8 cellular contexts compared by ENCODE assay signal in genomic region chr5:129664336-129664937, GRCh38.
DNase-seq lines count a peak whose midpoint lies in the region; ATAC-seq lines count a peak whose summit lies in the region.

No MANE protein-coding gene starts in this region.

- H3K27me3 ChIP-seq in MG63, result no peaks in the 10 kb centered on the region

- no peaks in the 10 kb centered on the region for H3K36me3 ChIP-seq in MG63

- H3K9me3 Mint-ChIP-seq in activated naive CD4-positive, alpha-beta T cell treated with anti-CD3 and anti-CD28 coated beads, Interleukin-2, amount 10 ng/mL, durations not matched to agents 7 days and 5 days, result no peaks in the 10 kb centered on the region
- H3K9me3 Mint-ChIP-seq in activated T-helper 17 cell treated with anti-CD3 and anti-CD28 coated beads, Interleukin-2, amount 50 U/mL, for 72 hours, result peaks cover 15% of the 10 kb centered on the region

- no peaks in the 10 kb centered on the region for H3K4me1 Mint-ChIP-seq in activated naive CD4-positive, alpha-beta T cell treated with anti-CD3 and anti-CD28 coated beads, Interleukin-2, amount 10 ng/mL, durations not matched to agents 7 days and 5 days
- no peaks in the 10 kb centered on the region for H3K4me1 Mint-ChIP-seq in activated T-helper 17 cell treated with anti-CD3 and anti-CD28 coated beads, Interleukin-2, amount 50 U/mL, for 72 hours

- no peak for ATAC-seq in activated T-helper 17 cell treated with anti-CD3 and anti-CD28 coated beads, Interleukin-2, amount 50 U/mL, for 72 hours (replicated peaks)

- peaks cover 6% of the 10 kb centered on the region for H3K9me3 ChIP-seq in MG63

- DNase-seq in activated effector memory CD4-positive, alpha-beta T cell treated with anti-CD3 and anti-CD28 coated beads, Interleukin-2, amount 50 U/mL, for 16 hours, result peak; percentile 66
- no peak for DNase-seq in activated effector memory CD4-positive, alpha-beta T cell treated with Interleukin-2 at 50 U/mL for 16 hours
- DNase-seq in H4 (ENCODE audit: low spot score), result peak; percentile 31
- DNase-seq in MG63, result peak; percentile 41
- DNase-seq in activated naive CD4-positive, alpha-beta T cell treated with anti-CD3 and anti-CD28 coated beads, Interleukin-2, amount 10 ng/mL, durations not matched to agents 7 days and 5 days, result peak; percentile 53
- peak; percentile 11 for DNase-seq in inferior parietal cortex (ENCODE audit: extremely low spot score)
- peak; percentile 3 for DNase-seq in stimulated activated CD8-positive, alpha-beta memory T cell treated with anti-CD3 and anti-CD28 coated beads, Interleukin-12 subunit alpha, Interleukin-12 subunit beta, amount 100 ng/mL, for 1 hour (ENCODE audit: low read depth)

- H3K4me3 Mint-ChIP-seq in activated naive CD4-positive, alpha-beta T cell treated with anti-CD3 and anti-CD28 coated beads, Interleukin-2, amount 10 ng/mL, durations not matched to agents 7 days and 5 days, result no peak overlapping the region
- H3K4me3 Mint-ChIP-seq in activated T-helper 17 cell treated with anti-CD3 and anti-CD28 coated beads, Interleukin-2, amount 50 U/mL, for 72 hours, result no peak overlapping the region

- H3K27ac Mint-ChIP-seq in activated naive CD4-positive, alpha-beta T cell treated with anti-CD3 and anti-CD28 coated beads, Interleukin-2, amount 10 ng/mL, durations not matched to agents 7 days and 5 days, result no peak overlapping the region
- H3K27ac Mint-ChIP-seq in activated T-helper 17 cell treated with anti-CD3 and anti-CD28 coated beads, Interleukin-2, amount 50 U/mL, for 72 hours, result no peak overlapping the region

- CTCF ChIA-PET in activated naive CD4-positive, alpha-beta T cell treated with anti-CD3 and anti-CD28 coated beads, Interleukin-2, amount 10 ng/mL, durations not matched to agents 7 days and 5 days (lab: Charles Lee), result interaction anchor here (0.7 to 1.8 kb wide), 5 partner anchors 8 to 107 kb away, joined by 3 to 10 read pairs (median 3); no protein-coding TSS in a partner anchor

- no peaks in the 10 kb centered on the region for H3K36me3 Mint-ChIP-seq in activated naive CD4-positive, alpha-beta T cell treated with anti-CD3 and anti-CD28 coated beads, Interleukin-2, amount 10 ng/mL, durations not matched to agents 7 days and 5 days
- H3K36me3 Mint-ChIP-seq in activated T-helper 17 cell treated with anti-CD3 and anti-CD28 coated beads, Interleukin-2, amount 50 U/mL, for 72 hours (ENCODE audit: low read depth), result no peaks in the 10 kb centered on the region

- no peak overlapping the region for H3K4me3 ChIP-seq in MG63

- H3K27me3 Mint-ChIP-seq in activated naive CD4-positive, alpha-beta T cell treated with anti-CD3 and anti-CD28 coated beads, Interleukin-2, amount 10 ng/mL, durations not matched to agents 7 days and 5 days, result no peaks in the 10 kb centered on the region
- H3K27me3 Mint-ChIP-seq in activated T-helper 17 cell treated with anti-CD3 and anti-CD28 coated beads, Interleukin-2, amount 50 U/mL, for 72 hours, result no peaks in the 10 kb centered on the region
